Comparison of ENCODE assay signal across 39 cellular contexts in genomic region chr12:19084547-19084946, GRCh38.
"Had no signal": no experiment of that assay in that cellular context is flagged by ENCODE, and none has a peak within 500 bp of the region (broad histone marks: within the 10 kb centered on the region; RNA-seq: fewer than 3 reads in every experiment).

No MANE protein-coding gene starts in this region.

- H3K9me3 Mint-ChIP-seq: activated naive CD8-positive, alpha-beta T cell treated with anti-CD3 and anti-CD28 coated beads for 36 hours; activated naive CD8-positive, alpha-beta T cell treated with anti-CD3 and anti-CD28 coated beads, Interleukin-2, amount 10 ng/mL, durations not matched to agents 7 days and 5 days; activated T-cell treated with anti-CD3 and anti-CD28 coated beads, Interleukin-2, amount 50 U/mL, for 24 hours; activated T-cell treated with anti-CD3 and anti-CD28 coated beads, Interleukin-2, amount 50 U/mL, for 4 hours; activated T-cell treated with anti-CD3 and anti-CD28 coated beads, Interleukin-2, amount 50 U/mL, for 72 hours; activated T-helper 1 cell treated with anti-CD3 and anti-CD28 coated beads, Interleukin-12 subunit alpha, Interleukin-12 subunit beta, Interleukin-2, Interleukin-4 antibody, amounts not matched to agents 30 ng/mL and 10 ng/mL and 1 ng/mL, durations not matched to agents 14 hours and 24 hours and 36 hours; activated T-helper 17 cell treated with anti-CD3 and anti-CD28 coated beads, Interleukin-2, amount 50 U/mL, for 72 hours; activated T-helper 2 cell treated with anti-CD3 and anti-CD28 coated beads, Interferon-gamma antibody, Interleukin-2, Interleukin-4, amounts not matched to agents 10 μg/mL and 5 μg/mL and 100 μg/mL, durations not matched to agents 14 hours and 24 hours and 36 hours; central memory CD8-positive, alpha-beta T cell had no signal

- H3K4me3 ChIP-seq: adrenal gland, ascending aorta, body of pancreas, cardiac muscle cell had no signal

- H3K36me3 Mint-ChIP-seq: activated naive CD4-positive, alpha-beta T cell treated with anti-CD3 and anti-CD28 coated beads, Interleukin-2, amount 10 ng/mL, durations not matched to agents 7 days and 5 days; activated naive CD4-positive, alpha-beta T cell treated with anti-CD3 and anti-CD28 coated beads, Interleukin-2, amount 50 U/mL, for 24 hours; activated naive CD4-positive, alpha-beta T cell treated with anti-CD3 and anti-CD28 coated beads, Interleukin-2, amount 50 U/mL, for 72 hours; activated naive CD8-positive, alpha-beta T cell; activated naive CD8-positive, alpha-beta T cell treated with anti-CD3 and anti-CD28 coated beads for 36 hours; activated naive CD8-positive, alpha-beta T cell treated with anti-CD3 and anti-CD28 coated beads, Interleukin-2, amount 10 ng/mL, durations not matched to agents 7 days and 5 days; brain had no signal

- ATAC-seq: activated naive CD4-positive, alpha-beta T cell treated with anti-CD3 and anti-CD28 coated beads, Interleukin-2, amount 50 U/mL, for 72 hours; activated naive CD8-positive, alpha-beta T cell treated with anti-CD3 and anti-CD28 coated beads, Interleukin-2, amount 50 U/mL, for 24 hours; activated T-cell treated with anti-CD3 and anti-CD28 coated beads, Interleukin-2, amount 50 U/mL, for 4 hours; activated T-cell treated with anti-CD3 and anti-CD28 coated beads, Interleukin-2, amount 50 U/mL, for 72 hours; activated T-helper 17 cell treated with anti-CD3 and anti-CD28 coated beads, Interleukin-2, amount 50 U/mL, for 72 hours; body of pancreas had no signal

- H3K27ac Mint-ChIP-seq: activated naive CD4-positive, alpha-beta T cell treated with anti-CD3 and anti-CD28 coated beads for 36 hours; activated naive CD4-positive, alpha-beta T cell treated with anti-CD3 and anti-CD28 coated beads, Interleukin-2, amount 10 ng/mL, durations not matched to agents 7 days and 5 days; activated naive CD4-positive, alpha-beta T cell treated with anti-CD3 and anti-CD28 coated beads, Interleukin-2, amount 50 U/mL, for 24 hours; activated naive CD4-positive, alpha-beta T cell treated with anti-CD3 and anti-CD28 coated beads, Interleukin-2, amount 50 U/mL, for 72 hours; activated naive CD8-positive, alpha-beta T cell; activated naive CD8-positive, alpha-beta T cell treated with anti-CD3 and anti-CD28 coated beads for 36 hours; activated naive CD8-positive, alpha-beta T cell treated with anti-CD3 and anti-CD28 coated beads, Interleukin-2, amount 10 ng/mL, durations not matched to agents 7 days and 5 days; activated naive CD8-positive, alpha-beta T cell treated with anti-CD3 and anti-CD28 coated beads, Interleukin-2, amount 50 U/mL, for 24 hours; activated T-cell treated with anti-CD3 and anti-CD28 coated beads, Interleukin-2, amount 50 U/mL, for 24 hours; activated T-cell treated with anti-CD3 and anti-CD28 coated beads, Interleukin-2, amount 50 U/mL, for 72 hours; activated T-helper 1 cell treated with anti-CD3 and anti-CD28 coated beads, Interleukin-12 subunit alpha, Interleukin-12 subunit beta, Interleukin-2, Interleukin-4 antibody, amounts not matched to agents 30 ng/mL and 10 ng/mL and 1 ng/mL, durations not matched to agents 14 hours and 24 hours and 36 hours; activated T-helper 17 cell treated with anti-CD3 and anti-CD28 coated beads, Interleukin-2, amount 50 U/mL, for 72 hours; activated T-helper 2 cell treated with anti-CD3 and anti-CD28 coated beads, Interferon-gamma antibody, Interleukin-2, Interleukin-4, amounts not matched to agents 10 μg/mL and 5 μg/mL and 100 μg/mL, durations not matched to agents 14 hours and 24 hours and 36 hours; brain had no signal

- H3K27me3 ChIP-seq: adrenal gland, ascending aorta, body of pancreas, brain microvascular endothelial cell had no signal

- H3K27me3 Mint-ChIP-seq: activated naive CD4-positive, alpha-beta T cell treated with anti-CD3 and anti-CD28 coated beads, Interleukin-2, amount 10 ng/mL, durations not matched to agents 7 days and 5 days; activated naive CD4-positive, alpha-beta T cell treated with anti-CD3 and anti-CD28 coated beads, Interleukin-2, amount 50 U/mL, for 24 hours; activated naive CD8-positive, alpha-beta T cell; activated naive CD8-positive, alpha-beta T cell treated with anti-CD3 and anti-CD28 coated beads, Interleukin-2, amount 10 ng/mL, durations not matched to agents 7 days and 5 days; activated naive CD8-positive, alpha-beta T cell treated with anti-CD3 and anti-CD28 coated beads, Interleukin-2, amount 50 U/mL, for 24 hours; activated T-cell treated with anti-CD3 and anti-CD28 coated beads, Interleukin-2, amount 50 U/mL, for 24 hours; activated T-helper 17 cell treated with anti-CD3 and anti-CD28 coated beads, Interleukin-2, amount 50 U/mL, for 72 hours had no signal

- H3K9me3 ChIP-seq: adrenal gland, ascending aorta, body of pancreas had no signal

- H3K36me3 ChIP-seq: adrenal gland, ascending aorta, brain microvascular endothelial cell, cardiac muscle cell had no signal

- H3K4me3 Mint-ChIP-seq: activated naive CD4-positive, alpha-beta T cell treated with anti-CD3 and anti-CD28 coated beads for 36 hours; activated naive CD4-positive, alpha-beta T cell treated with anti-CD3 and anti-CD28 coated beads, Interleukin-2, amount 10 ng/mL, durations not matched to agents 7 days and 5 days; activated naive CD4-positive, alpha-beta T cell treated with anti-CD3 and anti-CD28 coated beads, Interleukin-2, amount 50 U/mL, for 24 hours; activated naive CD8-positive, alpha-beta T cell; activated naive CD8-positive, alpha-beta T cell treated with anti-CD3 and anti-CD28 coated beads for 36 hours; activated naive CD8-positive, alpha-beta T cell treated with anti-CD3 and anti-CD28 coated beads, Interleukin-2, amount 10 ng/mL, durations not matched to agents 7 days and 5 days; activated naive CD8-positive, alpha-beta T cell treated with anti-CD3 and anti-CD28 coated beads, Interleukin-2, amount 50 U/mL, for 24 hours; activated T-cell treated with anti-CD3 and anti-CD28 coated beads, Interleukin-2, amount 50 U/mL, for 24 hours; activated T-cell treated with anti-CD3 and anti-CD28 coated beads, Interleukin-2, amount 50 U/mL, for 4 hours; activated T-cell treated with anti-CD3 and anti-CD28 coated beads, Interleukin-2, amount 50 U/mL, for 72 hours; activated T-helper 1 cell treated with anti-CD3 and anti-CD28 coated beads, Interleukin-12 subunit alpha, Interleukin-12 subunit beta, Interleukin-2, Interleukin-4 antibody, amounts not matched to agents 30 ng/mL and 10 ng/mL and 1 ng/mL, durations not matched to agents 14 hours and 24 hours and 36 hours; activated T-helper 17 cell treated with anti-CD3 and anti-CD28 coated beads, Interleukin-2, amount 50 U/mL, for 72 hours; brain; central memory CD8-positive, alpha-beta T cell had no signal

- FAIRE-seq: astrocyte, bronchial epithelial cell had no signal

- H3K27ac ChIP-seq: adrenal gland, ascending aorta, body of pancreas, brain microvascular endothelial cell, cardiac muscle cell had no signal

- H3K4me1 ChIP-seq: adrenal gland, ascending aorta, body of pancreas had no signal

- H3K4me1 Mint-ChIP-seq: activated naive CD4-positive, alpha-beta T cell treated with anti-CD3 and anti-CD28 coated beads, Interleukin-2, amount 10 ng/mL, durations not matched to agents 7 days and 5 days; activated naive CD4-positive, alpha-beta T cell treated with anti-CD3 and anti-CD28 coated beads, Interleukin-2, amount 50 U/mL, for 24 hours; activated naive CD8-positive, alpha-beta T cell treated with anti-CD3 and anti-CD28 coated beads for 36 hours; activated naive CD8-positive, alpha-beta T cell treated with anti-CD3 and anti-CD28 coated beads, Interleukin-2, amount 50 U/mL, for 24 hours; activated T-helper 17 cell treated with anti-CD3 and anti-CD28 coated beads, Interleukin-2, amount 50 U/mL, for 72 hours; brain; central memory CD8-positive, alpha-beta T cell had no signal

- DNase-seq: activated effector memory CD4-positive, alpha-beta T cell treated with anti-CD3 and anti-CD28 coated beads, Interleukin-2, amount 50 U/mL, for 16 hours; activated effector memory CD4-positive, alpha-beta T cell treated with Interleukin-2 at 50 U/mL for 16 hours; activated gamma-delta T cell; activated gamma-delta T cell treated with Interleukin-2 at 50 U/mL for 16 hours; activated naive CD4-positive, alpha-beta T cell; activated naive CD4-positive, alpha-beta T cell treated with anti-CD3 and anti-CD28 coated beads for 36 hours; activated naive CD4-positive, alpha-beta T cell treated with anti-CD3 and anti-CD28 coated beads, Interleukin-2, amount 10 ng/mL, durations not matched to agents 7 days and 5 days; activated naive CD4-positive, alpha-beta T cell treated with anti-CD3 and anti-CD28 coated beads, Interleukin-2, amount 50 U/mL, for 16 hours; activated naive CD4-positive, alpha-beta T cell treated with Interleukin-2 at 50 U/mL for 16 hours; activated naive CD8-positive, alpha-beta T cell treated with anti-CD3 and anti-CD28 coated beads for 36 hours; activated naive CD8-positive, alpha-beta T cell treated with anti-CD3 and anti-CD28 coated beads, Interleukin-2, amount 10 ng/mL, durations not matched to agents 7 days and 5 days; activated naive CD8-positive, alpha-beta T cell treated with anti-CD3 and anti-CD28 coated beads, Interleukin-2, amount 50 U/mL, for 24 hours; activated T-cell treated with anti-CD3 and anti-CD28 coated beads, Interleukin-2, amount 50 U/mL, for 1 hour; activated T-cell treated with anti-CD3 and anti-CD28 coated beads, Interleukin-2, amount 50 U/mL, for 24 hours; activated T-cell treated with anti-CD3 and anti-CD28 coated beads, Interleukin-2, amount 50 U/mL, for 4 hours; activated T-cell treated with anti-CD3 and anti-CD28 coated beads, Interleukin-2, amount 50 U/mL, for 48 hours; activated T-cell treated with anti-CD3 and anti-CD28 coated beads, Interleukin-2, amount 50 U/mL, for 72 hours; amniotic stem cell; amygdala; anterior cingulate cortex; aorta; body of pancreas; brain microvascular endothelial cell; caudate nucleus; central memory CD4-positive, alpha-beta T cell; cerebellar nuclear complex had no signal
